Comparison of ENCODE assay signal across 1 cellular context in the genomic region with DNA sequence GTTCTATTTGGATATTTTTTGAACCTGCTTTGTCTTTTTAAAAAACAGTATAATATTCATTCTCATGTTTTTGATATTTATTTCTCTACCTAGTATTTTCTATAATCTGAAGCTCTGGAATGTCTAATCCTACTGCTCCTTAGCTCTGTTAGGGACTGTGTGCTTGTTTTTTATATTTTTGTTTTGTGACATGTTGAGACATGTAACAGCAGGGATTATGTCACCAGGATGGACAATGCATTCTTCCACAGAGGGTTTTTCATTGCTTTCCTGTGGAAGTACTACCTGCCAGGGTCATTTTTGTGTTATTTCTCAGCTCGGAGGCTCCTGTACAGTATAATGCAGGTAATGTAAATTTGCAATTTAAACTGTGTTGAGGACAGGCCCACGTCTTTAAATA.
TF ChIP-seq lines count a peak whose summit lies in the region.

No MANE protein-coding gene starts in this region.

TF ChIP-seq in HEK293, 187 proteins besides CTCF, POLR2A, EP300 and RAD21 (continued from another document):
- TF ChIP-seq, protein P1, sequence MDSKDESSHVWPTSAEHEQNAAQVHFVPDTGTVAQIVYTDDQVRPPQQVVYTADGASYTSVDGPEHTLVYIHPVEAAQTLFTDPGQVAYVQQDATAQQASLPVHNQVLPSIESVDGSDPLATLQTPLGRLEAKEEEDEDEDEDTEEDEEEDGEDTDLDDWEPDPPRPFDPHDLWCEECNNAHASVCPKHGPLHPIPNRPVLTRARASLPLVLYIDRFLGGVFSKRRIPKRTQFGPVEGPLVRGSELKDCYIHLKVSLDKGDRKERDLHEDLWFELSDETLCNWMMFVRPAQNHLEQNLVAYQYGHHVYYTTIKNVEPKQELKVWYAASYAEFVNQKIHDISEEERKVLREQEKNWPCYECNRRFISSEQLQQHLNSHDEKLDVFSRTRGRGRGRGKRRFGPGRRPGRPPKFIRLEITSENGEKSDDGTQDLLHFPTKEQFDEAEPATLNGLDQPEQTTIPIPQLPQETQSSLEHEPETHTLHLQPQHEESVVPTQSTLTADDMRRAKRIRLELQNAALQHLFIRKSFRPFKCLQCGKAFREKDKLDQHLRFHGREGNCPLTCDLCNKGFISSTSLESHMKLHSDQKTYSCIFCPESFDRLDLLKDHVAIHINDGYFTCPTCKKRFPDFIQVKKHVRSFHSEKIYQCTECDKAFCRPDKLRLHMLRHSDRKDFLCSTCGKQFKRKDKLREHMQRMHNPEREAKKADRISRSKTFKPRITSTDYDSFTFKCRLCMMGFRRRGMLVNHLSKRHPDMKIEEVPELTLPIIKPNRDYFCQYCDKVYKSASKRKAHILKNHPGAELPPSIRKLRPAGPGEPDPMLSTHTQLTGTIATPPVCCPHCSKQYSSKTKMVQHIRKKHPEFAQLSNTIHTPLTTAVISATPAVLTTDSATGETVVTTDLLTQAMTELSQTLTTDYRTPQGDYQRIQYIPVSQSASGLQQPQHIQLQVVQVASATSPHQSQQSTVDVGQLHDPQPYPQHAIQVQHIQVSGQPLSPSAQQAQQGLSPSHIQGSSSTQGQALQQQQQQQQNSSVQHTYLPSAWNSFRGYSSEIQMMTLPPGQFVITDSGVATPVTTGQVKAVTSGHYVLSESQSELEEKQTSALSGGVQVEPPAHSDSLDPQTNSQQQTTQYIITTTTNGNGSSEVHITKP (tag by site-specific recombination; IDR thresholded peaks at IDR 0.05) = peak; percentile 77; the same call in 1 of the 2 replicates
- TF ChIP-seq, protein P2, sequence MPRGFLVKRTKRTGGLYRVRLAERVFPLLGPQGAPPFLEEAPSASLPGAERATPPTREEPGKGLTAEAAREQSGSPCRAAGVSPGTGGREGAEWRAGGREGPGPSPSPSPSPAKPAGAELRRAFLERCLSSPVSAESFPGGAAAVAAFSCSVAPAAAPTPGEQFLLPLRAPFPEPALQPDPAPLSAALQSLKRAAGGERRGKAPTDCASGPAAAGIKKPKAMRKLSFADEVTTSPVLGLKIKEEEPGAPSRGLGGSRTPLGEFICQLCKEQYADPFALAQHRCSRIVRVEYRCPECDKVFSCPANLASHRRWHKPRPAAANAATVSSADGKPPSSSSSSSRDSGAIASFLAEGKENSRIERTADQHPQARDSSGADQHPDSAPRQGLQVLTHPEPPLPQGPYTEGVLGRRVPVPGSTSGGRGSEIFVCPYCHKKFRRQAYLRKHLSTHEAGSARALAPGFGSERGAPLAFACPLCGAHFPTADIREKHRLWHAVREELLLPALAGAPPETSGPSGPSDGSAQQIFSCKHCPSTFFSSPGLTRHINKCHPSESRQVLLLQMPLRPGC (tag by site-specific recombination; IDR thresholded peaks at IDR 0.05) = peak; percentile 68
- TF ChIP-seq ZBTB48 (tag by site-specific recombination; IDR thresholded peaks at IDR 0.05) (peak; percentile 85), ZNF600 (tag by site-specific recombination; IDR thresholded peaks at IDR 0.05) (peak; percentile 42; the same call in 1 of the 2 replicates), ZNF366 (tag by site-specific recombination; conservative IDR thresholded peaks at IDR 0.05) (peak; percentile 37; the same call in 1 of the 2 replicates)
